ENCODE assay signal across 1 cellular context in genomic region chr12:71685961-71686657, GRCh38.
TF ChIP-seq lines count a peak whose summit lies in the region.

Gene TMEM19, plus strand, starts transcription at chr12:71686082. Its CDS starts 599 bp downstream, at chr12:71686681.

TF ChIP-seq in K562, 482 proteins besides CTCF, POLR2A, EP300 and RAD21 (continued from another document and continues in another):
- TF ChIP-seq, protein P1, sequence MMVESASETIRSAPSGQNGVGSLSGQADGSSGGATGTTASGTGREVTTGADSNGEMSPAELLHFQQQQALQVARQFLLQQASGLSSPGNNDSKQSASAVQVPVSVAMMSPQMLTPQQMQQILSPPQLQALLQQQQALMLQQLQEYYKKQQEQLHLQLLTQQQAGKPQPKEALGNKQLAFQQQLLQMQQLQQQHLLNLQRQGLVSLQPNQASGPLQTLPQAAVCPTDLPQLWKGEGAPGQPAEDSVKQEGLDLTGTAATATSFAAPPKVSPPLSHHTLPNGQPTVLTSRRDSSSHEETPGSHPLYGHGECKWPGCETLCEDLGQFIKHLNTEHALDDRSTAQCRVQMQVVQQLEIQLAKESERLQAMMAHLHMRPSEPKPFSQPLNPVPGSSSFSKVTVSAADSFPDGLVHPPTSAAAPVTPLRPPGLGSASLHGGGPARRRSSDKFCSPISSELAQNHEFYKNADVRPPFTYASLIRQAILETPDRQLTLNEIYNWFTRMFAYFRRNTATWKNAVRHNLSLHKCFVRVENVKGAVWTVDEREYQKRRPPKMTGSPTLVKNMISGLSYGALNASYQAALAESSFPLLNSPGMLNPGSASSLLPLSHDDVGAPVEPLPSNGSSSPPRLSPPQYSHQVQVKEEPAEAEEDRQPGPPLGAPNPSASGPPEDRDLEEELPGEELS (CRISPR knock-in tag; IDR thresholded peaks at IDR 0.05; ENCODE audit: borderline replicate concordance) = peak; percentile 65; the same call in 1 of the 2 replicates
- TF ChIP-seq ZFP30 (CRISPR knock-in tag; IDR thresholded peaks at IDR 0.05; ENCODE audit: borderline replicate concordance) (no peak), BCOR (IDR thresholded peaks at IDR 0.05) (no peak), TAF1 (IDR thresholded peaks at IDR 0.05; ENCODE audit: control insufficient read depth, extremely low read depth, insufficient read depth, low read length, severe bottlenecking) (peak; percentile 54), MAZ (CRISPR knock-in tag; conservative IDR thresholded peaks at IDR 0.05 in 1 of 2, IDR thresholded peaks at IDR 0.05 in 1 of 2) (peak; percentile 88 to 90), PHF21A (IDR thresholded peaks at IDR 0.05; ENCODE audit: borderline replicate concordance, low read depth) (0 out of 2 replicates have a peak, but pooled peaks have one; percentile 63), ZBTB7A (IDR thresholded peaks at IDR 0.05; ENCODE audit: borderline replicate concordance, control insufficient read depth, low read depth, low read length) (peak; percentile 83), RUNX1 (IDR thresholded peaks at IDR 0.05; ENCODE audit: low read depth) (no peak), ARID2 (IDR thresholded peaks at IDR 0.05) (no peak), XRCC5 (IDR thresholded peaks at IDR 0.05; ENCODE audit: low read depth, low read length) (peak; percentile 88; the same call in 1 of the 2 replicates), SAFB (IDR thresholded peaks at IDR 0.05; ENCODE audit: borderline replicate concordance, low read depth, low read length) (peak; percentile 86), ZNF407 (IDR thresholded peaks at IDR 0.05; ENCODE audit: low read depth) (no peak), ZNF239 (CRISPR knock-in tag; IDR thresholded peaks at IDR 0.05) (no peak), ID3 (CRISPR knock-in tag; IDR thresholded peaks at IDR 0.05) (no peak), ID3 (tag; IDR thresholded peaks at IDR 0.05) (peak; percentile 32; the same call in 1 of the 2 replicates), HSF4 (CRISPR knock-in tag; IDR thresholded peaks at IDR 0.05; ENCODE audit: borderline replicate concordance) (no peak), ZC3H11A (IDR thresholded peaks at IDR 0.05; ENCODE audit: low read depth, low read length) (no peak), EHMT2 (IDR thresholded peaks at IDR 0.05) (no peak), CAMTA2 (CRISPR knock-in tag; conservative IDR thresholded peaks at IDR 0.05) (0 out of 2 replicates have a peak, but pooled peaks have one; percentile 34), ZNF146 (CRISPR knock-in tag; IDR thresholded peaks at IDR 0.05; ENCODE audit: unreplicated experiment) (no peak), PURB (CRISPR knock-in tag; IDR thresholded peaks at IDR 0.05; ENCODE audit: low read depth) (no peak), RB1 (IDR thresholded peaks at IDR 0.05; ENCODE audit: low read depth) (peak; percentile 77; the same call in 1 of the 2 replicates), NR2F6 (CRISPR knock-in tag; IDR thresholded peaks at IDR 0.05) (no peak), MTA3 (IDR thresholded peaks at IDR 0.05; ENCODE audit: borderline replicate concordance) (peak; percentile 85; the same call in 1 of the 2 replicates), RBM15 (IDR thresholded peaks at IDR 0.05; ENCODE audit: insufficient read depth, low read length) (no peak), ZNF354B (CRISPR knock-in tag; IDR thresholded peaks at IDR 0.05) (no peak), DMBX1 (CRISPR knock-in tag; IDR thresholded peaks at IDR 0.05; ENCODE audit: borderline replicate concordance) (peak; percentile 27; the same call in 1 of the 2 replicates), YBX1 (IDR thresholded peaks at IDR 0.05) (no peak), TGIF2 (CRISPR knock-in tag; IDR thresholded peaks at IDR 0.05) (no peak), HLTF (IDR thresholded peaks at IDR 0.05) (no peak), ZNF263 (CRISPR knock-in tag; IDR thresholded peaks at IDR 0.05; ENCODE audit: borderline replicate concordance) (no peak; the same call in 1 of the 2 replicates), EZH2 (IDR thresholded peaks at IDR 0.05; ENCODE audit: borderline replicate concordance, low read depth, low read length) (no peak), ELF2 (CRISPR knock-in tag; IDR thresholded peaks at IDR 0.05) (no peak), FIP1L1 (IDR thresholded peaks at IDR 0.05; ENCODE audit: low read depth, low read length, poor library complexity, severe bottlenecking) (peak; percentile 66), HOXB6 (CRISPR knock-in tag; IDR thresholded peaks at IDR 0.05; ENCODE audit: borderline replicate concordance) (no peak), RNF2 (IDR thresholded peaks at IDR 0.05) (peak; percentile 29; the same call in 1 of the 2 replicates), SMARCE1 (IDR thresholded peaks at IDR 0.05) (no peak), ZNF583 (CRISPR knock-in tag; IDR thresholded peaks at IDR 0.05) (peak; percentile 49; the same call in 1 of the 2 replicates), CBFA2T2 (conservative IDR thresholded peaks at IDR 0.05) (peak; percentile 18; the same call in 1 of the 2 replicates), KLF10 (CRISPR knock-in tag; IDR thresholded peaks at IDR 0.05) (no peak), FOXM1 (IDR thresholded peaks at IDR 0.05; ENCODE audit: low read depth) (peak; percentile 80), FOXM1 (CRISPR knock-in tag; IDR thresholded peaks at IDR 0.05; ENCODE audit: low read depth) (no peak), CSDE1 (IDR thresholded peaks at IDR 0.05) (no peak), IFI16 (CRISPR knock-in tag; IDR thresholded peaks at IDR 0.05) (no peak), E2F3 (CRISPR knock-in tag; IDR thresholded peaks at IDR 0.05) (0 out of 2 replicates have a peak, but pooled peaks have one; percentile 42)
- TF ChIP-seq, protein P2, sequence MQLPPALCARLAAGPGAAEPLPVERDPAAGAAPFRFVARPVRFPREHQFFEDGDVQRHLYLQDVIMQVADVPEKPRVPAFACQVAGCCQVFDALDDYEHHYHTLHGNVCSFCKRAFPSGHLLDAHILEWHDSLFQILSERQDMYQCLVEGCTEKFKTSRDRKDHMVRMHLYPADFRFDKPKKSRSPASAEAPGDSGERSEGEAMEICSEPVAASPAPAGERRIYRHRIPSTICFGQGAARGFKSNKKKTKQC (CRISPR knock-in tag; IDR thresholded peaks at IDR 0.05) = peak; percentile 83
- TF ChIP-seq, protein P3, sequence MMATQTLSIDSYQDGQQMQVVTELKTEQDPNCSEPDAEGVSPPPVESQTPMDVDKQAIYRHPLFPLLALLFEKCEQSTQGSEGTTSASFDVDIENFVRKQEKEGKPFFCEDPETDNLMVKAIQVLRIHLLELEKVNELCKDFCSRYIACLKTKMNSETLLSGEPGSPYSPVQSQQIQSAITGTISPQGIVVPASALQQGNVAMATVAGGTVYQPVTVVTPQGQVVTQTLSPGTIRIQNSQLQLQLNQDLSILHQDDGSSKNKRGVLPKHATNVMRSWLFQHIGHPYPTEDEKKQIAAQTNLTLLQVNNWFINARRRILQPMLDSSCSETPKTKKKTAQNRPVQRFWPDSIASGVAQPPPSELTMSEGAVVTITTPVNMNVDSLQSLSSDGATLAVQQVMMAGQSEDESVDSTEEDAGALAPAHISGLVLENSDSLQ (IDR thresholded peaks at IDR 0.05) = peak; percentile 88
- TF ChIP-seq, protein P4, sequence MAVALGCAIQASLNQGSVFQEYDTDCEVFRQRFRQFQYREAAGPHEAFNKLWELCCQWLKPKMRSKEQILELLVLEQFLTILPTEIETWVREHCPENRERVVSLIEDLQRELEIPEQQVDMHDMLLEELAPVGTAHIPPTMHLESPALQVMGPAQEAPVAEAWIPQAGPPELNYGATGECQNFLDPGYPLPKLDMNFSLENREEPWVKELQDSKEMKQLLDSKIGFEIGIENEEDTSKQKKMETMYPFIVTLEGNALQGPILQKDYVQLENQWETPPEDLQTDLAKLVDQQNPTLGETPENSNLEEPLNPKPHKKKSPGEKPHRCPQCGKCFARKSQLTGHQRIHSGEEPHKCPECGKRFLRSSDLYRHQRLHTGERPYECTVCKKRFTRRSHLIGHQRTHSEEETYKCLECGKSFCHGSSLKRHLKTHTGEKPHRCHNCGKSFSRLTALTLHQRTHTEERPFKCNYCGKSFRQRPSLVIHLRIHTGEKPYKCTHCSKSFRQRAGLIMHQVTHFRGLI (CRISPR knock-in tag; IDR thresholded peaks at IDR 0.05) = no peak
- TF ChIP-seq, protein P5, sequence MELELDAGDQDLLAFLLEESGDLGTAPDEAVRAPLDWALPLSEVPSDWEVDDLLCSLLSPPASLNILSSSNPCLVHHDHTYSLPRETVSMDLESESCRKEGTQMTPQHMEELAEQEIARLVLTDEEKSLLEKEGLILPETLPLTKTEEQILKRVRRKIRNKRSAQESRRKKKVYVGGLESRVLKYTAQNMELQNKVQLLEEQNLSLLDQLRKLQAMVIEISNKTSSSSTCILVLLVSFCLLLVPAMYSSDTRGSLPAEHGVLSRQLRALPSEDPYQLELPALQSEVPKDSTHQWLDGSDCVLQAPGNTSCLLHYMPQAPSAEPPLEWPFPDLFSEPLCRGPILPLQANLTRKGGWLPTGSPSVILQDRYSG (tag; conservative IDR thresholded peaks at IDR 0.05; ENCODE audit: low read depth) = no peak
- TF ChIP-seq, protein P6, sequence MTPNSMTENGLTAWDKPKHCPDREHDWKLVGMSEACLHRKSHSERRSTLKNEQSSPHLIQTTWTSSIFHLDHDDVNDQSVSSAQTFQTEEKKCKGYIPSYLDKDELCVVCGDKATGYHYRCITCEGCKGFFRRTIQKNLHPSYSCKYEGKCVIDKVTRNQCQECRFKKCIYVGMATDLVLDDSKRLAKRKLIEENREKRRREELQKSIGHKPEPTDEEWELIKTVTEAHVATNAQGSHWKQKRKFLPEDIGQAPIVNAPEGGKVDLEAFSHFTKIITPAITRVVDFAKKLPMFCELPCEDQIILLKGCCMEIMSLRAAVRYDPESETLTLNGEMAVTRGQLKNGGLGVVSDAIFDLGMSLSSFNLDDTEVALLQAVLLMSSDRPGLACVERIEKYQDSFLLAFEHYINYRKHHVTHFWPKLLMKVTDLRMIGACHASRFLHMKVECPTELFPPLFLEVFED (CRISPR knock-in tag; conservative IDR thresholded peaks at IDR 0.05) = no peak
- TF ChIP-seq, protein P7, sequence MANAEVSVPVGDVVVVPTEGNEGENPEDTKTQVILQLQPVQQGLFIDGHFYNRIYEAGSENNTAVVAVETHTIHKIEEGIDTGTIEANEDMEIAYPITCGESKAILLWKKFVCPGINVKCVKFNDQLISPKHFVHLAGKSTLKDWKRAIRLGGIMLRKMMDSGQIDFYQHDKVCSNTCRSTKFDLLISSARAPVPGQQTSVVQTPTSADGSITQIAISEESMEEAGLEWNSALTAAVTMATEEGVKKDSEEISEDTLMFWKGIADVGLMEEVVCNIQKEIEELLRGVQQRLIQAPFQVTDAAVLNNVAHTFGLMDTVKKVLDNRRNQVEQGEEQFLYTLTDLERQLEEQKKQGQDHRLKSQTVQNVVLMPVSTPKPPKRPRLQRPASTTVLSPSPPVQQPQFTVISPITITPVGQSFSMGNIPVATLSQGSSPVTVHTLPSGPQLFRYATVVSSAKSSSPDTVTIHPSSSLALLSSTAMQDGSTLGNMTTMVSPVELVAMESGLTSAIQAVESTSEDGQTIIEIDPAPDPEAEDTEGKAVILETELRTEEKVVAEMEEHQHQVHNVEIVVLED (CRISPR knock-in tag; IDR thresholded peaks at IDR 0.05) = no peak; the same call in 1 of the 2 replicates
